Comparison of ENCODE assay signal across 21 cellular contexts in the genomic region with DNA sequence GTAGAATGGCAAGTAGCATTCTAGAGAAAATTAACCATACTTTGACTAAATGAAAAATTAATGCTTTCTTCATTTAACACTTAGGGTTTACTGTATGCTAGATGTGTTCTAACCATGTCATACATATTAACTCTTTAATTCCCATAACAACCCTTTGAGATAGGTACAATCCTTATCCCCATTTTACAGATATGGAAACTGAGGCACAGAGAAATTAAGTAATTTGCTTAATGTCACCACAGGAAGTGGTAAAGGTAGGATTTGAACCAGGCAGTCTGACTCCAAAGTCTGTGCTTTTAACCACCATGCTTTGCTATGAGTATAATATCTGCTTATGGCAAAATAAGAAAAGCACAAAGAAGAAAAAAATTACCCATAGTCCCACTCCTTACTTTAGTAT. TPM values are rescaled to one million over a fixed set of nuclear protein-coding genes. Genes with fewer than 3 reads are reported as not detected.
"Had no signal": no experiment of that assay in that cellular context is flagged by ENCODE, and none has a peak within 500 bp of the region (broad histone marks: within the 10 kb centered on the region; RNA-seq: fewer than 3 reads in every experiment).

No MANE protein-coding gene starts in this region.

- H3K36me3 ChIP-seq: brain microvascular endothelial cell, esophagus muscularis mucosa, prostate gland had no signal

- H3K9me3 ChIP-seq: esophagus muscularis mucosa, prostate gland had no signal

- H3K4me3 ChIP-seq: coronary artery, esophagus muscularis mucosa, hepatocyte, lung, prostate gland, SK-N-MC had no signal

- H3K9me3 Mint-ChIP-seq: central memory CD8-positive, alpha-beta T cell; T-cell had no signal

- H3K27me3 ChIP-seq: brain microvascular endothelial cell, esophagus muscularis mucosa, hepatocyte had no signal

- H3K79me2 ChIP-seq: hepatocyte had no signal

- DNase-seq: activated CD4-positive, alpha-beta T cell treated with anti-CD3 and anti-CD28 coated beads, Interleukin-2, amount 50 U/mL, for 1 hour; anterior cingulate cortex; brain microvascular endothelial cell; effector CD4-positive, alpha-beta T cell; islet precursor cell; midbrain; right cardiac atrium; stimulated activated CD4-positive, alpha-beta T cell treated with anti-CD3 and anti-CD28 coated beads, Interleukin-4, amount 100 ng/mL, for 24 hours; stimulated activated naive CD4-positive, alpha-beta T cell treated with Interleukin-2 at 50 U/mL for 16 hours; T-cell had no signal

- ATAC-seq: right cardiac atrium had no signal

- FAIRE-seq: small intestine had no signal

- H3K4me3 Mint-ChIP-seq: central memory CD8-positive, alpha-beta T cell; type B pancreatic cell had no signal

- H2AFZ ChIP-seq: hepatocyte had no signal

- H3K27me3 Mint-ChIP-seq: activated naive CD8-positive, alpha-beta T cell; T-cell had no signal

- H3K27ac ChIP-seq: brain microvascular endothelial cell, coronary artery, esophagus muscularis mucosa, hepatocyte, prostate gland, SK-N-MC had no signal

- H3K36me3 Mint-ChIP-seq: activated naive CD8-positive, alpha-beta T cell; T-cell; type B pancreatic cell had no signal

- H3K27ac Mint-ChIP-seq: type B pancreatic cell had no signal

- H3K4me2 ChIP-seq: hepatocyte had no signal

- H3K4me1 ChIP-seq: prostate gland had no signal

RNA-seq across cellular contexts. Expression of a gene that starts 59.5 kb away (rescaled TPM):
- total RNA-seq: temporal lobe had no signal
